In the genomic region with DNA sequence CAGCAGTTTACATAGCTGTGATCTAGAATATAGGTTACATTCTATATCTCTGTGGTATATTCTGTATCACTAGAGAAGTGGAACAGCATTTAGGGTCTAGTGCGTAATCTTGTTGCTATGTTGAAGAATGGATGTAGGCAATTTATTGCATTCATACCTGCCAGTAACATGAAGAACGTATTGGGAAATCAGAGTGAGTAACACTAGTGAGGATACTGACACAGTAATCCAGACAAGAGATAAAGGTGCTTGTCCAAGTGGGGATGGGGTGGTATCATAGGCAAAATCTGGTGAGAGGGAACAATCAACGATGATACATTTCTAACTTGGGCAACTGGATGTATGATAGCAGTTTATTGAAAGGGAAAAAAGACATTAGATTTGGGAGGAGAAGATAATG, we compare ENCODE assay signal across 10 cellular contexts.
"Had no signal": no experiment of that assay in that cellular context is flagged by ENCODE, and none has a peak within 500 bp of the region (broad histone marks: within the 10 kb centered on the region; RNA-seq: fewer than 3 reads in every experiment).

No MANE protein-coding gene starts in this region.

- H3K4me3 Mint-ChIP-seq: type B pancreatic cell had no signal

- DNase-seq: activated CD4-positive, alpha-beta T cell treated with anti-CD3 and anti-CD28 coated beads for 4 hours; activated effector memory CD4-positive, alpha-beta T cell treated with Interleukin-2 at 50 U/mL for 16 hours; effector memory CD4-positive, alpha-beta T cell; kidney; posterior cingulate gyrus; right cardiac atrium; small intestine; T-cell; WERI-Rb-1 had no signal

- H3K27ac Mint-ChIP-seq: type B pancreatic cell had no signal

- H3K27me3 Mint-ChIP-seq: T-cell, type B pancreatic cell had no signal

- H3K9me3 Mint-ChIP-seq: T-cell, type B pancreatic cell had no signal

- ATAC-seq: right cardiac atrium, T-cell had no signal
